10 cellular contexts compared by ENCODE assay signal in genomic region chr4:56619160-56619559, GRCh38.
DNase-seq lines count a peak whose midpoint lies in the region; ATAC-seq, FAIRE-seq and TF ChIP-seq lines count a peak whose summit lies in the region.
"Had no signal": no experiment of that assay in that cellular context is flagged by ENCODE, and none has a peak within 500 bp of the region (broad histone marks: within the 10 kb centered on the region; RNA-seq: fewer than 3 reads in every experiment).

No MANE protein-coding gene starts in this region.

- FAIRE-seq in pancreas (lab: Jason Lieb, UNC) = no peak

- H3K36me3 Mint-ChIP-seq in activated T-cell treated with anti-CD3 and anti-CD28 coated beads, Interleukin-2, amount 50 U/mL, for 72 hours (ENCODE audit: insufficient read depth in 2 of 2) = peaks cover 5 to 6% of the 10 kb centered on the region in 2 donors
- peaks cover 6% of the 10 kb centered on the region for H3K36me3 Mint-ChIP-seq in activated T-cell treated with anti-CD3 and anti-CD28 coated beads, Interleukin-2, amount 50 U/mL, for 24 hours (ENCODE audit: low read depth)
- no peaks in the 10 kb centered on the region for H3K36me3 Mint-ChIP-seq in stimulated activated effector memory CD8-positive, alpha-beta T cell treated with anti-CD3 and anti-CD28 coated beads, Interleukin-12 subunit alpha, Interleukin-12 subunit beta, amount 100 ng/mL, for 72 hours

- peaks cover 13% of the 10 kb centered on the region for H3K4me1 Mint-ChIP-seq in activated T-cell treated with anti-CD3 and anti-CD28 coated beads, Interleukin-2, amount 50 U/mL, for 72 hours (ENCODE audit: low read depth)
- peaks cover 7% of the 10 kb centered on the region for H3K4me1 Mint-ChIP-seq in activated T-cell treated with anti-CD3 and anti-CD28 coated beads, Interleukin-2, amount 50 U/mL, for 24 hours (ENCODE audit: low read depth)
- peaks cover 11% of the 10 kb centered on the region for H3K4me1 Mint-ChIP-seq in stimulated activated effector memory CD8-positive, alpha-beta T cell treated with anti-CD3 and anti-CD28 coated beads, Interleukin-12 subunit alpha, Interleukin-12 subunit beta, amount 100 ng/mL, for 72 hours

- intact Hi-C loops in pancreas (cut with DNase I) = no loop called here

- H3K4me3 ChIP-seq in astrocyte of the cerebellum (ENCODE audit: low read depth, low read length) (no peak overlapping the region), pancreas (no peak overlapping the region)
- H3K4me3 ChIP-seq: BLaER1 treated with 17β-estradiol and CSF1 and Interleukin-3, amounts not matched to agents 10 nM and 100 nM had no signal

- in situ Hi-C loops in astrocyte of the cerebellum (cut with HindIII; ENCODE audit: low sequenced_read_pairs) = no loop called here

- H3K4me3 Mint-ChIP-seq in activated T-cell treated with anti-CD3 and anti-CD28 coated beads, Interleukin-2, amount 50 U/mL, for 72 hours = no peak overlapping the region
- no peak overlapping the region for H3K4me3 Mint-ChIP-seq in activated T-cell treated with anti-CD3 and anti-CD28 coated beads, Interleukin-2, amount 50 U/mL, for 24 hours
- no peak overlapping the region for H3K4me3 Mint-ChIP-seq in stimulated activated effector memory CD8-positive, alpha-beta T cell treated with anti-CD3 and anti-CD28 coated beads, Interleukin-12 subunit alpha, Interleukin-12 subunit beta, amount 100 ng/mL, for 72 hours

- ATAC-seq in activated T-cell treated with anti-CD3 and anti-CD28 coated beads, Interleukin-2, amount 50 U/mL, for 72 hours (replicated peaks in 1 of 2) = peak; percentile 78 to 88
- ATAC-seq in HG03439 (IDR thresholded peaks at IDR 0.05; ENCODE audit: unreplicated experiment) (peak; percentile 69), pancreas (no peak)
- peak; percentile 94 for ATAC-seq in stimulated activated effector memory CD8-positive, alpha-beta T cell treated with anti-CD3 and anti-CD28 coated beads, Interleukin-12 subunit alpha, Interleukin-12 subunit beta, amount 100 ng/mL, for 72 hours

- peak; percentile 14 for TF ChIP-seq CTCF in astrocyte of the cerebellum (IDR thresholded peaks at IDR 0.05; ENCODE audit: low read depth, low read length, missing control alignments)
- no peak for TF ChIP-seq CTCF in pancreas (IDR thresholded peaks at IDR 0.05)

- peak in 1 of 2 donors; percentile 7 for DNase-seq in activated T-cell treated with anti-CD3 and anti-CD28 coated beads, Interleukin-2, amount 50 U/mL, for 72 hours
- no peak for DNase-seq in activated T-cell treated with anti-CD3 and anti-CD28 coated beads, Interleukin-2, amount 50 U/mL, for 24 hours
- peak; percentile 23 for DNase-seq in astrocyte of the cerebellum (ENCODE audit: low read depth)
- no peak for DNase-seq in stimulated activated effector memory CD8-positive, alpha-beta T cell treated with anti-CD3 and anti-CD28 coated beads, Interleukin-12 subunit alpha, Interleukin-12 subunit beta, amount 100 ng/mL, for 72 hours (ENCODE audit: low spot score in 2 of 2)
- no peak for DNase-seq in HuH-7 (ENCODE audit: low spot score)
- DNase-seq in pancreas = no peak
- no peak for DNase-seq in GDM1 (lab: John Stamatoyannopoulos, UW)
- DNase-seq: substantia nigra had no signal

- no peaks in the 10 kb centered on the region for H3K9me3 ChIP-seq in pancreas

- no peaks in the 10 kb centered on the region for H3K4me1 ChIP-seq in pancreas
- H3K4me1 ChIP-seq: BLaER1 treated with 17β-estradiol and CSF1 and Interleukin-3, amounts not matched to agents 10 nM and 100 nM had no signal

- no peaks in the 10 kb centered on the region for H3K27me3 ChIP-seq in pancreas
- H3K27me3 ChIP-seq: BLaER1 treated with 17β-estradiol and CSF1 and Interleukin-3, amounts not matched to agents 10 nM and 100 nM had no signal

- no peak overlapping the region for H3K27ac ChIP-seq in pancreas
- H3K27ac ChIP-seq: BLaER1 treated with 17β-estradiol and CSF1 and Interleukin-3, amounts not matched to agents 10 nM and 100 nM had no signal

- no peaks in the 10 kb centered on the region for H3K36me3 ChIP-seq in pancreas
- H3K36me3 ChIP-seq: BLaER1 treated with 17β-estradiol and CSF1 and Interleukin-3, amounts not matched to agents 10 nM and 100 nM had no signal

- peaks cover 29% of the 10 kb centered on the region for H3K27me3 Mint-ChIP-seq in activated T-cell treated with anti-CD3 and anti-CD28 coated beads, Interleukin-2, amount 50 U/mL, for 72 hours (ENCODE audit: low read depth)
- H3K27me3 Mint-ChIP-seq in activated T-cell treated with anti-CD3 and anti-CD28 coated beads, Interleukin-2, amount 50 U/mL, for 24 hours = peaks cover 6% of the 10 kb centered on the region

- H3K9me3 Mint-ChIP-seq in activated T-cell treated with anti-CD3 and anti-CD28 coated beads, Interleukin-2, amount 50 U/mL, for 72 hours = peaks cover 6 to 8% of the 10 kb centered on the region in 2 donors
- peaks cover 7% of the 10 kb centered on the region for H3K9me3 Mint-ChIP-seq in activated T-cell treated with anti-CD3 and anti-CD28 coated beads, Interleukin-2, amount 50 U/mL, for 24 hours
- no peaks in the 10 kb centered on the region for H3K9me3 Mint-ChIP-seq in stimulated activated effector memory CD8-positive, alpha-beta T cell treated with anti-CD3 and anti-CD28 coated beads, Interleukin-12 subunit alpha, Interleukin-12 subunit beta, amount 100 ng/mL, for 72 hours

- no peak overlapping the region for H3K27ac Mint-ChIP-seq in activated T-cell treated with anti-CD3 and anti-CD28 coated beads, Interleukin-2, amount 50 U/mL, for 72 hours
- no peak overlapping the region for H3K27ac Mint-ChIP-seq in activated T-cell treated with anti-CD3 and anti-CD28 coated beads, Interleukin-2, amount 50 U/mL, for 24 hours
- H3K27ac Mint-ChIP-seq in stimulated activated effector memory CD8-positive, alpha-beta T cell treated with anti-CD3 and anti-CD28 coated beads, Interleukin-12 subunit alpha, Interleukin-12 subunit beta, amount 100 ng/mL, for 72 hours = no peak overlapping the region

- WGBS in pancreas, 2 donors = 42 to 44% methylated on average over 2 of the region's 2 CpGs

Comparison
In these comparisons a context has a peak if more than half of its experiments do, and no peak if none do; other contexts are left out.
1. ATAC-seq: peak in activated T-cell treated with anti-CD3 and anti-CD28 coated beads, Interleukin-2, amount 50 U/mL, for 72 hours (2 of 2), HG03439 (single experiment) and stimulated activated effector memory CD8-positive, alpha-beta T cell treated with anti-CD3 and anti-CD28 coated beads, Interleukin-12 subunit alpha, Interleukin-12 subunit beta, amount 100 ng/mL, for 72 hours (single experiment); none in pancreas (0 of 4).